In the genomic region with DNA sequence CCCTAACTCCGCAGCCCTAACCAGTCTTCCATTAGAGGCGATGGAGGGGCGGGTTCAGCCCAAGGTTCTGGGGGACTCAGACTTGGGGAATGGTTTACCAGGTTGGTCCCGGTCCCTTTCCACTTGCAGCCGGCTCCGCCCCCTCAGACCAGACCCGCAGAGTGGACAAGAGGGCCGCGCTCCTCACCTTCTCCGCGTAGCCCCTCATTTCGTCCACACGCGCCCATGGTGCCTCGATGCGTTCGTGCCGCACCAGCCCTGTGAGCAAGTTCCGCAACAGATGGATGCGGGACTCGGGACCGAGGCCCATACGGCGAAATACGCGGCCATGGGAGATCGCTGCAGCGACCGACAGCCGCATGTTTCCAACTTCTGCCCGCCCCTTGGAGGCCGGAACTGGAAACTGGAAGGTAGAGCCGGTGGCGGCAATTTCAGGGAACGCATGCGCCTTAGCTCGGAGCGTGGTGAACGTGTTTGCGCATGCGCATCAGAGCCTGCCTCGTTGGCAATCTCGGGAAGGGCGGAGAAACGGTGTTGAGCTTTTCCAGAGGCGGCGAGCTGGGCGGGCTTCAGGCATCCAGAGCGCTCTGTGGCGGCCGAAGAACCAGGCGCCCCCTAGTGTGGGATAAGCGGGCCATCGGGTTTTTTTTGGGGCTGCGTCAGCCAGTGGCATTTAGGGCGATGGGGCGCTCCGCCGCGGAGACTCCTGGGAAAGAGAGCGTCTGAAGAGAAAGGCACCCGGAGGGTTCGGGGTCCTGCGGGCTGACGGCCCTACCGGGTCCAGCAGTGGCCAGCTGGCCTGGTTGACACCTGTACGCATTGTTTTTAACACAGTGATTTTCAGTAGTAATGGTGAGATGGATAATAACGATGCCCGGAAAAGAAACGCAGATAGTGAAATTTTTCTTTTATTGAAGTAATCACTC, we compare ENCODE assay signal across 8 cellular contexts. TPM values are rescaled to one million over a fixed set of nuclear protein-coding genes. Genes with fewer than 3 reads are reported as not detected.
A peak's percentile ranks its signal among the peaks of the same experiment; 100 is the strongest.
DNase-seq lines count a peak whose midpoint lies in the region; ATAC-seq and TF ChIP-seq lines count a peak whose summit lies in the region.

Gene MRPL17, minus strand, starts transcription at position 405 of the 926 bp plus-strand sequence. Its CDS starts 44 bp downstream, at position 361.

- intact Hi-C loops in left ventricle myocardium inferior (cut with micrococcal nuclease): loop anchor here (2.0 to 10.0 kb wide), 2 partner anchors 76 to 148 kb away; no protein-coding TSS in a partner anchor

- peak; percentile 97 for DNase-seq in NCI-H1694 treated with DMSO at 0.1 percent for 48 hours (lab: John Stamatoyannopoulos, UW)
- peak; percentile 93 to 99 (median 98) for DNase-seq in T-helper 17 cell
- peak; percentile 88 to 99 (median 97) for DNase-seq in amygdala (lab: John Stamatoyannopoulos, UW)
- DNase-seq in left ventricle myocardium inferior: peak; percentile 99
- peak; percentile 98 for DNase-seq in progenitor cell of endocrine pancreas (ENCODE audit: low spot score, unreplicated experiment)
- peak; percentile 100 for DNase-seq in ureter (ENCODE audit: low spot score)

- H3K9me3 ChIP-seq in T-helper 17 cell (ENCODE audit: control insufficient read depth, low read length, poor library complexity, severe bottlenecking): no peaks in the 10 kb centered on the region
- H3K9me3 ChIP-seq in left ventricle myocardium inferior (replicated peaks): no peaks in the 10 kb centered on the region

- H3K27me3 Mint-ChIP-seq in T-helper 17 cell (no peaks in the 10 kb centered on the region), progenitor cell of endocrine pancreas (no peaks in the 10 kb centered on the region)

- H3K9me3 Mint-ChIP-seq in progenitor cell of endocrine pancreas (ENCODE audit: low read depth): no peaks in the 10 kb centered on the region

- H3K36me3 Mint-ChIP-seq in T-helper 17 cell (ENCODE audit: low read depth) (peaks cover 5% of the 10 kb centered on the region), progenitor cell of endocrine pancreas (ENCODE audit: insufficient read depth) (peaks cover 6% of the 10 kb centered on the region)

- H3K27ac ChIP-seq in left ventricle myocardium inferior (replicated peaks): peak within 1 kb of the TSS; percentile 93

- H3K27me3 ChIP-seq in left ventricle myocardium inferior (ENCODE audit: low read depth): no peaks in the 10 kb centered on the region

- peak; percentile 95 for TF ChIP-seq CTCF in left ventricle myocardium inferior (IDR thresholded peaks at IDR 0.05; ENCODE audit: borderline replicate concordance)
- TF ChIP-seq CTCF in progenitor cell of endocrine pancreas (IDR thresholded peaks at IDR 0.05; ENCODE audit: unreplicated experiment): peak; percentile 91

- H3K4me1 Mint-ChIP-seq in T-helper 17 cell (peaks cover 26% of the 10 kb centered on the region), progenitor cell of endocrine pancreas (ENCODE audit: low read depth) (peaks cover 13% of the 10 kb centered on the region)

- H3K4me3 ChIP-seq in left ventricle myocardium inferior: peak within 1 kb of the TSS; percentile 72

- H3K4me3 Mint-ChIP-seq in T-helper 17 cell: peak within 1 kb of the TSS; percentile 98
- peak within 1 kb of the TSS; percentile 100 for H3K4me3 Mint-ChIP-seq in progenitor cell of endocrine pancreas (ENCODE audit: low read depth)

- H3K36me3 ChIP-seq in left ventricle myocardium inferior: peaks cover 9% of the 10 kb centered on the region

- H3K4me1 ChIP-seq in left ventricle myocardium inferior: peaks cover 38% of the 10 kb centered on the region

- ATAC-seq in GM18498 (IDR thresholded peaks at IDR 0.05; ENCODE audit: unreplicated experiment) (peak; percentile 95), HG02938 (IDR thresholded peaks at IDR 0.05; ENCODE audit: unreplicated experiment) (peak; percentile 92), T-helper 17 cell (peak; percentile 98)

- H3K27ac Mint-ChIP-seq in T-helper 17 cell (peak within 1 kb of the TSS; percentile 98), progenitor cell of endocrine pancreas (peak within 1 kb of the TSS; percentile 98)

RNA-seq across cellular contexts. Expression of gene MRPL17, which starts in this region (rescaled TPM):
- 10 to 100 TPM; 10.9 TPM for total RNA-seq in T-helper 17 cell
- 40.2 TPM for total RNA-seq in left ventricle myocardium inferior
- total RNA-seq in progenitor cell of endocrine pancreas: 36.5 and 41.3 TPM in 2 replicates
- total RNA-seq in ureter: 50.2 TPM

Comparison
In these comparisons a context has a peak if more than half of its experiments do, and no peak if none do; other contexts are left out.
1. Peak in every context shown above with its lines: DNase-seq, ATAC-seq, H3K4me3 ChIP-seq and H3K27ac ChIP-seq.